20 cellular contexts compared by ENCODE assay signal in the genomic region with DNA sequence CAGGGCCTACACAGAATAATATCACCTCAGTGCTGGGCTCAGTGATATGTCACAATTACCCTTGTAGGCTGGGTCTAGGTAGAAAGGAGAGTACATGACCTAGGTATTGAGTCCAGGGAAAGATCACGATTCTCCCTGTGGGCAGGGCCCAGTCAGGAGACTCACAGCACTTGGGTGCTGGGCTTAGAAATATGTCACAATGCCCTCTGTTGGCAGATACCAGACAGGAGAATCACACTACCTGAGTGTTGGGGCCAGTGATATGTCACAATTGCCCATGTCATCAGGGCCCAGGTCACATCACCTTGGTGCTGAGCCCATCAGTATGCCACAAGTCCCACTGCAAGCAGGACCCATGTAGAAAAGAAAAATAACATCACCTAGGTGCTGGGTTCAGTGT.
A peak's percentile ranks its signal among the peaks of the same experiment; 100 is the strongest.
DNase-seq lines count a peak whose midpoint lies in the region; ATAC-seq and TF ChIP-seq lines count a peak whose summit lies in the region.
"Had no signal": no experiment of that assay in that cellular context is flagged by ENCODE, and none has a peak within 500 bp of the region (broad histone marks: within the 10 kb centered on the region; RNA-seq: fewer than 3 reads in every experiment).

No MANE protein-coding gene starts in this region.

- H3K27me3 ChIP-seq in DND-41 (ENCODE audit: insufficient read depth, low read length, poor library complexity) (no peaks in the 10 kb centered on the region), esophagus squamous epithelium (no peaks in the 10 kb centered on the region)
- H3K27me3 ChIP-seq: BLaER1 treated with 17β-estradiol and CSF1 and Interleukin-3, amounts not matched to agents 10 nM and 100 nM had no signal

- TF ChIP-seq CTCF in DND-41 (IDR thresholded peaks at IDR 0.05; ENCODE audit: borderline replicate concordance, extremely low read depth, low read length, poor library complexity, severe bottlenecking), result no peak
- no peak for TF ChIP-seq CTCF in esophagus squamous epithelium (IDR thresholded peaks at IDR 0.05)

- DNase-seq in DND-41, result no peak
- no peak for DNase-seq in esophagus squamous epithelium (lab: John Stamatoyannopoulos, UW)
- no peak for DNase-seq in NCI-H1436 treated with DMSO at 0.1 percent for 48 hours (lab: John Stamatoyannopoulos, UW)
- no peak for DNase-seq in HPDE6-E6E7 (ENCODE audit: extremely low spot score)
- DNase-seq in activated CD4-positive, alpha-beta memory T cell treated with anti-CD3 and anti-CD28 coated beads, Interleukin-2, amount 10 ng/mL, durations not matched to agents 7 days and 5 days, result no peak
- DNase-seq: AML-193; Caco-2; Calu3; CD4-positive, alpha-beta T cell; CD8-positive, alpha-beta T cell; DMS79 treated with DMSO at 0.1 percent for 48 hours; EL; GDM1 had no signal

- H3K4me3 Mint-ChIP-seq in activated CD4-positive, alpha-beta memory T cell treated with anti-CD3 and anti-CD28 coated beads, Interleukin-2, amount 10 ng/mL, durations not matched to agents 7 days and 5 days, result no peak overlapping the region
- H3K4me3 Mint-ChIP-seq: B cell; CD4-positive, alpha-beta T cell; CD8-positive, alpha-beta T cell had no signal

- no peaks in the 10 kb centered on the region for H4K20me1 ChIP-seq in DND-41 (ENCODE audit: insufficient read depth, low read length)
- H4K20me1 ChIP-seq: BLaER1 treated with 17β-estradiol and CSF1 and Interleukin-3, amounts not matched to agents 10 nM and 100 nM had no signal

- no peak overlapping the region for H3K9ac ChIP-seq in DND-41 (ENCODE audit: low read depth, low read length)
- H3K9ac ChIP-seq: BLaER1 treated with 17β-estradiol and CSF1 and Interleukin-3, amounts not matched to agents 10 nM and 100 nM had no signal

- POLR2A ChIA-PET in activated CD4-positive, alpha-beta memory T cell treated with anti-CD3 and anti-CD28 coated beads, Interleukin-2, amount 10 ng/mL, durations not matched to agents 7 days and 5 days (lab: Charles Lee), result no interaction called here

- intact Hi-C loops in esophagus squamous epithelium (cut with DNase I), result no loop called here

- H3K4me2 ChIP-seq in DND-41 (ENCODE audit: insufficient read depth, low read length), result no peak overlapping the region
- H3K4me2 ChIP-seq: A549; BLaER1 treated with 17β-estradiol and CSF1 and Interleukin-3, amounts not matched to agents 10 nM and 100 nM had no signal

- H3K36me3 ChIP-seq in DND-41 (ENCODE audit: insufficient read depth, low read length) (no peaks in the 10 kb centered on the region; the same call in 1 of the 2 replicates), esophagus squamous epithelium (no peaks in the 10 kb centered on the region)
- H3K36me3 ChIP-seq: BLaER1 treated with 17β-estradiol and CSF1 and Interleukin-3, amounts not matched to agents 10 nM and 100 nM had no signal

- no peaks in the 10 kb centered on the region for H3K27me3 Mint-ChIP-seq in activated CD4-positive, alpha-beta memory T cell treated with anti-CD3 and anti-CD28 coated beads, Interleukin-2, amount 10 ng/mL, durations not matched to agents 7 days and 5 days
- H3K27me3 Mint-ChIP-seq: B cell; CD4-positive, alpha-beta T cell had no signal

- ATAC-seq in DND-41 (ENCODE audit: insufficient read depth, low read depth), result no peak
- peak; percentile 24 for ATAC-seq in esophagus mucosa
- ATAC-seq: A549; CD8-positive, alpha-beta T cell; GM12878 had no signal

- no peaks in the 10 kb centered on the region for H3K4me1 Mint-ChIP-seq in activated CD4-positive, alpha-beta memory T cell treated with anti-CD3 and anti-CD28 coated beads, Interleukin-2, amount 10 ng/mL, durations not matched to agents 7 days and 5 days
- H3K4me1 Mint-ChIP-seq: B cell had no signal

- no peaks in the 10 kb centered on the region for H3K79me2 ChIP-seq in DND-41 (ENCODE audit: insufficient read depth, low read length)

- no peak overlapping the region for H3K27ac Mint-ChIP-seq in activated CD4-positive, alpha-beta memory T cell treated with anti-CD3 and anti-CD28 coated beads, Interleukin-2, amount 10 ng/mL, durations not matched to agents 7 days and 5 days
- H3K27ac Mint-ChIP-seq: B cell; CD4-positive, alpha-beta T cell; CD8-positive, alpha-beta T cell had no signal

- H3K9me3 Mint-ChIP-seq in activated CD4-positive, alpha-beta memory T cell treated with anti-CD3 and anti-CD28 coated beads, Interleukin-2, amount 10 ng/mL, durations not matched to agents 7 days and 5 days, result peaks cover 25% of the 10 kb centered on the region

- H3K9me3 ChIP-seq in DND-41 (ENCODE audit: insufficient read depth, low read length, severe bottlenecking) (peaks cover 11% of the 10 kb centered on the region), esophagus squamous epithelium (no peaks in the 10 kb centered on the region)
- H3K9me3 ChIP-seq: A549; BLaER1 treated with 17β-estradiol and CSF1 and Interleukin-3, amounts not matched to agents 10 nM and 100 nM; Caco-2 had no signal

- no peak overlapping the region for H2AFZ ChIP-seq in DND-41 (ENCODE audit: low read depth, low read length)

- H3K27ac ChIP-seq in DND-41 (ENCODE audit: low read length) (peak overlapping the region; percentile 30; the same call in 1 of the 2 replicates), esophagus squamous epithelium (peak overlapping the region; percentile 27 to 74 (median 59))
- H3K27ac ChIP-seq: 22Rv1; A549; BLaER1 treated with 17β-estradiol and CSF1 and Interleukin-3, amounts not matched to agents 10 nM and 100 nM; C4-2B had no signal

- no peaks in the 10 kb centered on the region for H3K36me3 Mint-ChIP-seq in activated CD4-positive, alpha-beta memory T cell treated with anti-CD3 and anti-CD28 coated beads, Interleukin-2, amount 10 ng/mL, durations not matched to agents 7 days and 5 days (ENCODE audit: low read depth)
- H3K36me3 Mint-ChIP-seq: CD8-positive, alpha-beta T cell had no signal

- no peak overlapping the region for H3K4me3 ChIP-seq in DND-41 (ENCODE audit: low read depth in 1 of 2, low read length in 2 of 2)
- no peak overlapping the region for H3K4me3 ChIP-seq in esophagus squamous epithelium
- H3K4me3 ChIP-seq: A549; BLaER1 treated with 17β-estradiol and CSF1 and Interleukin-3, amounts not matched to agents 10 nM and 100 nM; GM12878 had no signal

- H3K4me1 ChIP-seq in DND-41 (ENCODE audit: insufficient read depth, low read length) (peaks cover 26% of the 10 kb centered on the region), esophagus squamous epithelium (peaks cover 0 to 22% (median 0%) of the 10 kb centered on the region in 3 donors)
- H3K4me1 ChIP-seq: A549, Caco-2 had no signal

- no peak for TF ChIP-seq POLR2A in esophagus squamous epithelium (IDR thresholded peaks at IDR 0.05)

- CTCF ChIA-PET in activated CD4-positive, alpha-beta memory T cell treated with anti-CD3 and anti-CD28 coated beads, Interleukin-2, amount 10 ng/mL, durations not matched to agents 7 days and 5 days (lab: Charles Lee), result no interaction called here

- WGBS in esophagus squamous epithelium, 2 donors, result 33 to 56% methylated on average over 1 of the region's 1 CpG
